22 cellular contexts compared by ENCODE assay signal in genomic region chr1:3472088-3472850, GRCh38. TPM values are rescaled to one million over a fixed set of nuclear protein-coding genes. Genes with fewer than 3 reads are reported as not detected.
DNase-seq lines count a peak whose midpoint lies in the region; ATAC-seq, FAIRE-seq and TF ChIP-seq lines count a peak whose summit lies in the region.
"Had no signal": no experiment of that assay in that cellular context is flagged by ENCODE, and none has a peak within 500 bp of the region (broad histone marks: within the 10 kb centered on the region; RNA-seq: fewer than 3 reads in every experiment).

No MANE protein-coding gene starts in this region.

- POLR2A ChIA-PET in A549 (lab: Yijun Ruan, JAX) = interaction anchor here (1.1 kb wide), 1 partner anchor 19 kb away, joined by 3 read pairs; no protein-coding TSS in a partner anchor

- peak overlapping the region; percentile 45; the same call in 1 of the 3 replicates for H3K4me2 ChIP-seq in A549

- H3K27ac Mint-ChIP-seq in endodermal cell (peak overlapping the region; percentile 89), nephron (peak overlapping the region; percentile 53 to 67 (median 62))
- H3K27ac Mint-ChIP-seq: activated B cell treated with CpG ODN at 0.5 μM for 24 hours; activated CD8-positive, alpha-beta T cell treated with anti-CD3 and anti-CD28 coated beads for 36 hours; activated naive CD4-positive, alpha-beta T cell treated with anti-CD3 and anti-CD28 coated beads, Interleukin-2, amount 50 U/mL, for 24 hours; activated T-cell treated with anti-CD3 and anti-CD28 coated beads, Interleukin-2, amount 50 U/mL, for 24 hours had no signal

- peaks cover 7% of the 10 kb centered on the region for H3K4me1 Mint-ChIP-seq in endodermal cell
- peaks cover 26% of the 10 kb centered on the region for H3K4me1 Mint-ChIP-seq in nephron
- H3K4me1 Mint-ChIP-seq: activated B cell treated with CpG ODN at 0.5 μM for 24 hours; activated naive CD4-positive, alpha-beta T cell treated with anti-CD3 and anti-CD28 coated beads, Interleukin-2, amount 50 U/mL, for 24 hours; CD8-positive, alpha-beta memory T cell had no signal

- H3K4me3 Mint-ChIP-seq in endodermal cell = no peak overlapping the region
- H3K4me3 Mint-ChIP-seq in nephron = no peak overlapping the region
- H3K4me3 Mint-ChIP-seq: activated B cell treated with CpG ODN at 0.5 μM for 24 hours; activated CD8-positive, alpha-beta T cell treated with anti-CD3 and anti-CD28 coated beads for 36 hours; activated naive CD4-positive, alpha-beta T cell treated with anti-CD3 and anti-CD28 coated beads, Interleukin-2, amount 50 U/mL, for 24 hours; activated T-cell treated with anti-CD3 and anti-CD28 coated beads, Interleukin-2, amount 50 U/mL, for 24 hours; CD8-positive, alpha-beta memory T cell; naive thymus-derived CD8-positive, alpha-beta T cell had no signal

- CTCF ChIA-PET in A549 (lab: Yijun Ruan, JAX) = interaction anchor here (0.6 to 4.0 kb wide), 15 partner anchors 9 to 474 kb away, joined by 3 to 69 read pairs (median 4); partner anchors contain the start of gene ARHGEF16

- peak overlapping the region in 1 of 2 experiments; percentile 85; a peak in 3 of 6 replicates for H3K27ac ChIP-seq in A549
- H3K27ac ChIP-seq in HUES48 (ENCODE audit: low read depth, low read length) = peak overlapping the region; percentile 96
- H3K27ac ChIP-seq in endodermal cell (ENCODE audit: low read depth, low read length) = peak overlapping the region; percentile 93

- H3K9ac ChIP-seq in HUES48 (ENCODE audit: low read depth, low read length) (peak overlapping the region; percentile 53; the same call in 1 of the 2 replicates), endodermal cell (ENCODE audit: extremely low read depth, low read length, poor library complexity, severe bottlenecking) (peak overlapping the region; percentile 45)

- no peak overlapping the region for H3K4me3 ChIP-seq in A549
- H3K4me3 ChIP-seq in HUES48 (ENCODE audit: low read depth, low read length) = no peak overlapping the region; the same call in 1 of the 2 replicates
- no peak overlapping the region for H3K4me3 ChIP-seq in endodermal cell (ENCODE audit: low read length)
- H3K4me3 ChIP-seq: lung, prostate gland had no signal

- H3K9me3 ChIP-seq in A549 (no peaks in the 10 kb centered on the region), HUES48 (ENCODE audit: control insufficient read depth, insufficient read depth, low read length) (no peaks in the 10 kb centered on the region), endodermal cell (ENCODE audit: control insufficient read depth, low read length) (no peaks in the 10 kb centered on the region)
- H3K9me3 ChIP-seq: prostate gland had no signal

- DNase-seq in A549 (ENCODE audit: low read depth in 1 of 2, low spot score in 1 of 2) (no peak), endodermal cell (no peak), superior temporal gyrus (ENCODE audit: extremely low spot score) (no peak), NCI-H774 (lab: John Stamatoyannopoulos, UW) (no peak)
- DNase-seq: activated B cell treated with CpG ODN at 0.5 μM for 24 hours; activated CD8-positive, alpha-beta T cell treated with anti-CD3 and anti-CD28 coated beads for 36 hours; activated T-cell treated with anti-CD3 and anti-CD28 coated beads, Interleukin-2, amount 50 U/mL, for 24 hours; DMS79; naive thymus-derived CD8-positive, alpha-beta T cell; NCI-H1048; NCI-H2107; NCI-H524 treated with DMSO at 0.1 percent for 48 hours; stimulated activated CD4-positive, alpha-beta T cell treated with anti-CD3 and anti-CD28 coated beads, Interleukin-12 subunit alpha, Interleukin-12 subunit beta, amount 100 ng/mL, for 4 hours had no signal

- H3K36me3 Mint-ChIP-seq in endodermal cell (ENCODE audit: low read depth) (peaks cover 28% of the 10 kb centered on the region), nephron (ENCODE audit: low read depth) (no peaks in the 10 kb centered on the region)
- H3K36me3 Mint-ChIP-seq: activated naive CD4-positive, alpha-beta T cell treated with anti-CD3 and anti-CD28 coated beads, Interleukin-2, amount 50 U/mL, for 24 hours; CD8-positive, alpha-beta memory T cell; naive thymus-derived CD8-positive, alpha-beta T cell had no signal

- ATAC-seq in A549 (peak in 1 of 2 experiments; percentile 5; a peak in 1 of 6 replicates), HG03442 (IDR thresholded peaks at IDR 0.05; ENCODE audit: unreplicated experiment) (no peak), GM19455 (IDR thresholded peaks at IDR 0.05; ENCODE audit: unreplicated experiment) (no peak)
- ATAC-seq: activated CD8-positive, alpha-beta T cell treated with anti-CD3 and anti-CD28 coated beads for 36 hours; naive thymus-derived CD8-positive, alpha-beta T cell had no signal

- TF ChIP-seq POLR2A in A549 (IDR thresholded peaks at IDR 0.05; ENCODE audit: low read length) = no peak

- H3K9me3 Mint-ChIP-seq in endodermal cell (no peaks in the 10 kb centered on the region), nephron (no peaks in the 10 kb centered on the region)
- H3K9me3 Mint-ChIP-seq: activated B cell treated with CpG ODN at 0.5 μM for 24 hours; activated CD8-positive, alpha-beta T cell treated with anti-CD3 and anti-CD28 coated beads for 36 hours; activated naive CD4-positive, alpha-beta T cell treated with anti-CD3 and anti-CD28 coated beads, Interleukin-2, amount 50 U/mL, for 24 hours; activated T-cell treated with anti-CD3 and anti-CD28 coated beads, Interleukin-2, amount 50 U/mL, for 24 hours; CD8-positive, alpha-beta memory T cell; naive thymus-derived CD8-positive, alpha-beta T cell had no signal

- no peak for FAIRE-seq in A549 (lab: Jason Lieb, UNC)

- H3K4me1 ChIP-seq in A549 = peaks cover 12% of the 10 kb centered on the region
- peaks cover 14% of the 10 kb centered on the region for H3K4me1 ChIP-seq in HUES48 (ENCODE audit: control insufficient read depth, insufficient read depth, low read length)
- peaks cover 8% of the 10 kb centered on the region for H3K4me1 ChIP-seq in endodermal cell (ENCODE audit: control insufficient read depth, insufficient read depth, low read length)
- H3K4me1 ChIP-seq: prostate gland had no signal

- TF ChIP-seq CTCF in A549 (IDR thresholded peaks at IDR 0.05) = no peak
- TF ChIP-seq CTCF in endodermal cell (conservative IDR thresholded peaks at IDR 0.05) = no peak
- peak in 2 of 3 experiments; percentile 5 to 27 for TF ChIP-seq CTCF in nephron (IDR thresholded peaks at IDR 0.05; ENCODE audit: unreplicated experiment in 3 of 3)

- H3K27me3 Mint-ChIP-seq in endodermal cell (ENCODE audit: insufficient read depth) (no peaks in the 10 kb centered on the region), nephron (ENCODE audit: low read depth) (no peaks in the 10 kb centered on the region)
- H3K27me3 Mint-ChIP-seq: activated B cell treated with CpG ODN at 0.5 μM for 24 hours; activated CD8-positive, alpha-beta T cell treated with anti-CD3 and anti-CD28 coated beads for 36 hours; activated naive CD4-positive, alpha-beta T cell treated with anti-CD3 and anti-CD28 coated beads, Interleukin-2, amount 50 U/mL, for 24 hours had no signal

- no peak for TF ChIP-seq RAD21 in A549 (conservative IDR thresholded peaks at IDR 0.05 in 1 of 2, IDR thresholded peaks at IDR 0.05 in 1 of 2)

- H3K27me3 ChIP-seq in HUES48 (ENCODE audit: control insufficient read depth, insufficient read depth, low read length) (no peaks in the 10 kb centered on the region), endodermal cell (ENCODE audit: control insufficient read depth, insufficient read depth, low read length, poor library complexity, severe bottlenecking) (no peaks in the 10 kb centered on the region)

- 80% methylated on average over 1 of the region's 25 CpGs for WGBS in A549 (ENCODE audit: missing lambda C conversion rate)
- WGBS in endodermal cell (ENCODE audit: insufficient coverage in 1 of 2, insufficient read length in 1 of 2), 2 experiments = 84 to 87% methylated on average over 11 to 25 of the region's 25 CpGs

- H3K36me3 ChIP-seq in HUES48 (ENCODE audit: control insufficient read depth, insufficient read depth, low read length) (peaks cover 33% of the 10 kb centered on the region), endodermal cell (ENCODE audit: control insufficient read depth, insufficient read depth, low read length) (peaks cover 22% of the 10 kb centered on the region)
- H3K36me3 ChIP-seq: prostate gland had no signal

- TF ChIP-seq EP300 in A549 (IDR thresholded peaks at IDR 0.05) = no peak

TF ChIP-seq in A549, 52 proteins besides CTCF, POLR2A, EP300 and RAD21:
- TF ChIP-seq FOXS1 (CRISPR knock-in tag; IDR thresholded peaks at IDR 0.05) (no peak), KDM1A (IDR thresholded peaks at IDR 0.05; ENCODE audit: low read depth) (no peak), TFCP2L1 (CRISPR knock-in tag; IDR thresholded peaks at IDR 0.05) (no peak), RFX5 (IDR thresholded peaks at IDR 0.05) (no peak), BHLHE40 (IDR thresholded peaks at IDR 0.05; ENCODE audit: low read depth, low read length) (no peak), SMC3 (IDR thresholded peaks at IDR 0.05) (no peak), FOSL2 (IDR thresholded peaks at IDR 0.05) (no peak), FOSL2 (CRISPR knock-in tag; IDR thresholded peaks at IDR 0.05) (no peak), CHD2 (IDR thresholded peaks at IDR 0.05; ENCODE audit: low read length, partially characterized antibody) (no peak), ELK1 (IDR thresholded peaks at IDR 0.05; ENCODE audit: low read depth, low read length) (no peak)

RNA-seq across cellular contexts. Expression of gene ARHGEF16, which starts 17.8 kb away (rescaled TPM):
- polyA plus RNA-seq in A549 (2011; rRNA removed) = 1.4 and 1.7 TPM in 2 replicates
- 4.0 and 4.1 TPM in 2 replicates for polyA plus RNA-seq in A549 (2012; cell fraction: cytosol; rRNA removed)
- polyA plus RNA-seq in A549 (2012; cell fraction: nucleus; rRNA removed) = 9.6 and 11.9 TPM in 2 replicates
- polyA plus RNA-seq in A549 (2017; fragmentation: RNase III; extraction: RNeasy Plus Mini Kit Qiagen cat#74134 plus additional on column Dnase treatment) = 2.7 to 3.2 TPM (median 3.0 TPM) in 3 replicates
- 2.9 and 6.0 TPM in 2 replicates for polyA minus RNA-seq in A549 (2011; rRNA and poly(A)+ RNA removed)
- 10 to 100 TPM; 47.7 to 64.7 TPM for total RNA-seq in endodermal cell
- 8.9 TPM for polyA plus RNA-seq in endodermal cell (2013, experiment 1 of 2)
- polyA plus RNA-seq in endodermal cell (2013, experiment 2 of 2) = 8.4 TPM
- total RNA-seq: activated B cell treated with CpG ODN at 0.5 μM for 24 hours; activated CD8-positive, alpha-beta T cell treated with anti-CD3 and anti-CD28 coated beads for 36 hours; CD8-positive, alpha-beta memory T cell; naive thymus-derived CD8-positive, alpha-beta T cell; T-helper 2 cell treated with Interferon-gamma antibody and Interleukin-4, amounts not matched to agents 100 ng/mL and 5 ng/mL, for 36 hours had no signal
- polyA plus RNA-seq: naive thymus-derived CD8-positive, alpha-beta T cell had no signal

Comparison
In these comparisons a context has a peak if more than half of its experiments do, and no peak if none do; other contexts are left out.
1. CTCF ChIP-seq: peak in nephron (2 of 3); none in A549 (single experiment) and endodermal cell (single experiment).